7 cellular contexts compared by ENCODE assay signal in the genomic region with DNA sequence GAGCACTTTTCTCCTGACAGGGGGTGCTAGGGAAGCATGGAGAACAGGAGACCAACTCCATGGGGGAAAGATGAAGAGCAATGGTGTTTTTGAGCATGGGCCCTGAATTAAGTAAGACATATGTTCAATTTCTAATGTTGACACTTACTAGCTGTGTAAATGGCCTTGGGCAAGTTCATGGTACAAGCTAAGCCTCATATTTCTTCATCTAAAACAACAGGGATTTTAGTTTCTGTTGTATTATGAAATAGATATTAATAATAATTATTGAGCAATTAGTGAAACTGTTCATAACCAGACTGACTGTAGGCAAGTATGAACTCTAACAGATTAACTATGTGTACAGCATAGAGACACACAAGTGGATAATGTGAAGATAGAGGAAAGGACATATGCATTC.
"Had no signal": no experiment of that assay in that cellular context is flagged by ENCODE, and none has a peak within 500 bp of the region (broad histone marks: within the 10 kb centered on the region; RNA-seq: fewer than 3 reads in every experiment).

No MANE protein-coding gene starts in this region.

- H3K4me3 ChIP-seq: GM23338 had no signal

- DNase-seq: H9, HCEC 1CT, IMR-90 had no signal

- H3K27ac Mint-ChIP-seq: GM23338, H9 had no signal

- ATAC-seq: GM23338 had no signal

- H3K4me3 Mint-ChIP-seq: GM23338, H9 had no signal

- H3K4me1 Mint-ChIP-seq: GM23338, H9 had no signal

- H3K9me3 Mint-ChIP-seq: GM23338 had no signal

- FAIRE-seq: H1, H54, HTR-8/SVneo had no signal
